In the genomic region with DNA sequence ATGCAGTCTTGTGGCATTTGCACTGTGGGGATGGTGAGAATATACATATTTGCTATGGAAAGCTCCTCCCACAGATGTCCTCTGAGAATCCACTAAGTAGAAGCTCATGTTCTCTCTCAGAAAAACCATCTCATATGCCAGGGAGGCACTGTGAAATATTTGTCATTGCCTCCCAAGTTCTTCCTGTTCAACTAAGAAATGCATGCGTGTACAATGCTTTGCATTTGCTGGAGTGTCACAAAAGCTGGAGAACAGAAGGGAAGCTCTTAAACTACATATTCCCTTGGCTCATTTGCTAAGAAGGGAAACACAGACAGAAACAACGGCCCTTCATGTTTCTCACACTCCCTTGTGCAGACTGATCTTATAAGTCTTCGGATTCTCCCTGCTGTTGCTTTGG, we compare ENCODE assay signal across 30 cellular contexts.
"Had no signal": no experiment of that assay in that cellular context is flagged by ENCODE, and none has a peak within 500 bp of the region (broad histone marks: within the 10 kb centered on the region; RNA-seq: fewer than 3 reads in every experiment).

No MANE protein-coding gene starts in this region.

- ATAC-seq: activated CD4-positive, CD25-positive, alpha-beta regulatory T cell treated with anti-CD3 and anti-CD28 coated beads, Interleukin-2, amount 50 U/mL, for 24 hours; activated CD8-positive, alpha-beta memory T cell treated with anti-CD3 and anti-CD28 coated beads, Interleukin-2, amount 10 ng/mL, durations not matched to agents 7 days and 5 days; activated CD8-positive, alpha-beta T cell treated with anti-CD3 and anti-CD28 coated beads, Interleukin-2, amount 10 ng/mL, durations not matched to agents 7 days and 5 days; activated naive CD8-positive, alpha-beta T cell treated with anti-CD3 and anti-CD28 coated beads, Interleukin-2, amount 50 U/mL, for 24 hours; body of pancreas; esophagus mucosa; foreskin keratinocyte; gastrocnemius medialis; heart left ventricle; T-helper 17 cell had no signal

- DNase-seq: activated B cell treated with CpG ODN at 0.5 μM for 24 hours; activated CD4-positive, alpha-beta memory T cell treated with anti-CD3 and anti-CD28 coated beads for 36 hours; activated CD4-positive, alpha-beta T cell treated with anti-CD3 and anti-CD28 coated beads for 48 hours; activated CD4-positive, alpha-beta T cell treated with anti-CD3 and anti-CD28 coated beads, Interleukin-2, amount 50 U/mL, for 1 hour; activated CD8-positive, alpha-beta memory T cell treated with anti-CD3 and anti-CD28 coated beads, Interleukin-2, amount 10 ng/mL, durations not matched to agents 7 days and 5 days; activated CD8-positive, alpha-beta memory T cell treated with anti-CD3 and anti-CD28 coated beads, Interleukin-2, amount 50 U/mL, for 4 hours; activated CD8-positive, alpha-beta T cell treated with anti-CD3 and anti-CD28 coated beads, Interleukin-2, amount 10 ng/mL, durations not matched to agents 7 days and 5 days; activated effector memory CD4-positive, alpha-beta T cell treated with anti-CD3 and anti-CD28 coated beads, Interleukin-2, amount 50 U/mL, for 16 hours; activated naive CD4-positive, alpha-beta T cell treated with anti-CD3 and anti-CD28 coated beads for 36 hours; activated naive CD8-positive, alpha-beta T cell treated with anti-CD3 and anti-CD28 coated beads for 36 hours; activated naive CD8-positive, alpha-beta T cell treated with anti-CD3 and anti-CD28 coated beads, Interleukin-2, amount 50 U/mL, for 24 hours; activated T-cell treated with anti-CD3 and anti-CD28 coated beads, Interleukin-2, amount 50 U/mL, for 1 hour; activated T-cell treated with anti-CD3 and anti-CD28 coated beads, Interleukin-2, amount 50 U/mL, for 48 hours; adrenal gland; aorta; body of pancreas; caudate nucleus; colonic mucosa; effector memory CD4-positive, alpha-beta T cell; endodermal cell; foreskin keratinocyte; gastrocnemius medialis; glutamatergic neuron; heart left ventricle; T-helper 1 cell; T-helper 17 cell; T1000; WERI-Rb-1 had no signal

- H3K27ac ChIP-seq: adrenal gland, body of pancreas, colonic mucosa, foreskin keratinocyte, gastrocnemius medialis, heart left ventricle, WERI-Rb-1 had no signal
